22 cellular contexts compared by ENCODE assay signal in the genomic region with DNA sequence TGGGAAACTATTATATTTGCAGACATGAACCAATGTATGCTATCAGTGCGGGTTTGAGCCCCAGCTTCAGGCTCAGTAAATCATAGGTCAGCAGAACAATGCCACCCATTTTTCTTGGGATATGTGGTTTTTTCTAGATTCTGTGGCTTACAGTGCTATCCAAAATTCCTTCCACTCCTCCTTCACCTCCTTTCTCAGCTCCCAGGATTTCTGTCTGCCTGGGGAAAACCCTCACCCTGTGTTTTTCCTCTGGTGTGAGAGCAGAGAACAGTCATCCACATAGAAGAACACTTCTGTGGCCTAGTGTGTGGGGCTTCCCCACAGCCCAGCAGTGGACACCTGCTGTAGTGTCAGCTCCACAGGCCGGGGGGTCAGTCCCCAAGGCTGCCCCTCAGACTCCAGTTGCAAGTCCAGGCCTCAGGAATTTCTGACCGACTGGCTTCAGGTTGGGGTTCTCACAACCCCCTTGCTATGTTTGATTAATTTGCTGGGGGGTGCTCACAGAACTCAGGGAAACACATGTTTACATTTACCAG.
DNase-seq lines count a peak whose midpoint lies in the region; ATAC-seq, FAIRE-seq and TF ChIP-seq lines count a peak whose summit lies in the region.
"Had no signal": no experiment of that assay in that cellular context is flagged by ENCODE, and none has a peak within 500 bp of the region (broad histone marks: within the 10 kb centered on the region; RNA-seq: fewer than 3 reads in every experiment).

No MANE protein-coding gene starts in this region.

- SMC1A ChIA-PET in GM12878 (lab: Charles Lee; ENCODE audit: uncharacterized antibody, unreplicated experiment), result no interaction called here

- H3K36me3 ChIP-seq in GM12878 (ENCODE audit: control insufficient read depth in 2 of 2, insufficient read depth in 2 of 2, low read length in 1 of 2) (no peaks in the 10 kb centered on the region), neural progenitor cell (no peaks in the 10 kb centered on the region)
- H3K36me3 ChIP-seq: heart right ventricle, suprapubic skin, vagina had no signal

- H3K4me2 ChIP-seq in GM12878 (ENCODE audit: control insufficient read depth, insufficient read depth), result peak overlapping the region; percentile 65; the same call in 1 of the 2 replicates
- H3K4me2 ChIP-seq in neural progenitor cell, result no peak overlapping the region

- H2AFZ ChIP-seq in GM12878 (ENCODE audit: control insufficient read depth, low read depth, low read length) (no peak overlapping the region), neural progenitor cell (replicated peaks) (no peak overlapping the region)

- TF ChIP-seq POLR2A in GM12878 (IDR thresholded peaks at IDR 0.05; ENCODE audit: low read depth, low read length), result no peak

- peaks cover 0 to 9% of the 10 kb centered on the region in 2 donors for H3K9me3 Mint-ChIP-seq in activated naive CD4-positive, alpha-beta T cell treated with anti-CD3 and anti-CD28 coated beads, Interleukin-2, amount 50 U/mL, for 72 hours
- no peaks in the 10 kb centered on the region for H3K9me3 Mint-ChIP-seq in stimulated activated naive B cell treated with anti-CD40 and anti-IgM and Interleukin-4, amounts not matched to agents 10 μg/mL and 1 μg/mL and 100 μg/mL, for 72 hours
- H3K9me3 Mint-ChIP-seq in neural progenitor cell, result peaks cover 9% of the 10 kb centered on the region
- H3K9me3 Mint-ChIP-seq: T-helper 2 cell treated with Interferon-gamma antibody and Interleukin-4, amounts not matched to agents 5 μg/mL and 100 μg/mL, for 36 hours had no signal

- CTCF ChIA-PET in GM12878 (lab: Yijun Ruan, JAX), result no interaction called here

- H3K27ac ChIP-seq in GM12878 (ENCODE audit: control insufficient read depth, insufficient read depth), result no peak overlapping the region
- no peak overlapping the region for H3K27ac ChIP-seq in neural progenitor cell
- H3K27ac ChIP-seq: suprapubic skin, vagina had no signal

- peaks cover 15% of the 10 kb centered on the region for H3K4me1 ChIP-seq in GM12878 (ENCODE audit: control insufficient read depth, insufficient read depth, low read length)
- H3K4me1 ChIP-seq in neural progenitor cell, result peaks cover 7% of the 10 kb centered on the region

- POLR2A ChIA-PET in GM12878 (lab: Charles Lee), result no interaction called here

- H3K36me3 Mint-ChIP-seq in activated naive CD4-positive, alpha-beta T cell treated with anti-CD3 and anti-CD28 coated beads, Interleukin-2, amount 50 U/mL, for 72 hours, result peaks cover 9 to 25% of the 10 kb centered on the region in 2 donors
- peaks cover 0 to 2% of the 10 kb centered on the region in 2 donors for H3K36me3 Mint-ChIP-seq in stimulated activated naive B cell treated with anti-CD40 and anti-IgM and Interleukin-4, amounts not matched to agents 10 μg/mL and 1 μg/mL and 100 μg/mL, for 72 hours
- peaks cover 4% of the 10 kb centered on the region for H3K36me3 Mint-ChIP-seq in neural progenitor cell

- peaks cover 28 to 42% of the 10 kb centered on the region in 2 donors for H3K4me1 Mint-ChIP-seq in stimulated activated naive B cell treated with anti-CD40 and anti-IgM and Interleukin-4, amounts not matched to agents 10 μg/mL and 1 μg/mL and 100 μg/mL, for 72 hours
- H3K4me1 Mint-ChIP-seq in neural progenitor cell, result peaks cover 33% of the 10 kb centered on the region

- H3F3A ChIP-seq in neural progenitor cell (ENCODE audit: low read depth), result no peaks in the 10 kb centered on the region

- TF ChIP-seq RAD21 in GM12878 (IDR thresholded peaks at IDR 0.05; ENCODE audit: insufficient read depth, low read depth, low read length), result no peak

- peak in 1 of 2 donors; percentile 56 for ATAC-seq in activated naive CD4-positive, alpha-beta T cell treated with anti-CD3 and anti-CD28 coated beads, Interleukin-2, amount 50 U/mL, for 72 hours
- peak; percentile 53 for ATAC-seq in HG03095 (IDR thresholded peaks at IDR 0.05; ENCODE audit: unreplicated experiment)
- ATAC-seq in GM12878, result no peak
- ATAC-seq in stimulated activated naive B cell treated with anti-CD40 and anti-IgM and Interleukin-4, amounts not matched to agents 10 μg/mL and 1 μg/mL and 100 μg/mL, for 72 hours (replicated peaks), result peak; percentile 53 to 60

- H3K27me3 Mint-ChIP-seq in stimulated activated naive B cell treated with anti-CD40 and anti-IgM and Interleukin-4, amounts not matched to agents 10 μg/mL and 1 μg/mL and 100 μg/mL, for 72 hours, result peaks cover 23 to 29% of the 10 kb centered on the region in 2 donors
- H3K27me3 Mint-ChIP-seq in neural progenitor cell (ENCODE audit: insufficient read depth, low read depth), result peaks cover 10% of the 10 kb centered on the region

- H3K9me3 ChIP-seq in GM12878 (replicated peaks; ENCODE audit: control insufficient read depth, insufficient read depth, low read length), result peaks cover 3% of the 10 kb centered on the region; the same call in 2 of the 3 replicates
- no peaks in the 10 kb centered on the region for H3K9me3 ChIP-seq in neural progenitor cell (ENCODE audit: low read depth)
- H3K9me3 ChIP-seq: suprapubic skin, vagina had no signal

- no peak for TF ChIP-seq EP300 in GM12878 (IDR thresholded peaks at IDR 0.05; ENCODE audit: borderline replicate concordance in 1 of 2, control insufficient read depth in 1 of 2, low read depth in 2 of 2, low read length in 2 of 2)

- H3K9ac ChIP-seq in GM12878 (ENCODE audit: control insufficient read depth, insufficient read depth, low read length) (no peak overlapping the region), neural progenitor cell (no peak overlapping the region)

- no peaks in the 10 kb centered on the region for H3K79me2 ChIP-seq in GM12878 (ENCODE audit: control insufficient read depth, insufficient read depth, low read length)
- no peaks in the 10 kb centered on the region for H3K79me2 ChIP-seq in neural progenitor cell (ENCODE audit: low read depth)

- H3K27ac Mint-ChIP-seq in activated naive CD4-positive, alpha-beta T cell treated with anti-CD3 and anti-CD28 coated beads, Interleukin-2, amount 50 U/mL, for 72 hours, result peak overlapping the region; percentile 75 to 94
- peak overlapping the region; percentile 66 for H3K27ac Mint-ChIP-seq in stimulated activated naive B cell treated with anti-CD40 and anti-IgM and Interleukin-4, amounts not matched to agents 10 μg/mL and 1 μg/mL and 100 μg/mL, for 72 hours
- no peak overlapping the region for H3K27ac Mint-ChIP-seq in neural progenitor cell

- TF ChIP-seq CTCF in GM12878 (IDR thresholded peaks at IDR 0.05 in 2 of 3, conservative IDR thresholded peaks at IDR 0.05 in 1 of 3; ENCODE audit: control insufficient read depth in 2 of 3, extremely low read depth in 1 of 3, insufficient read depth in 1 of 3, low read depth in 3 of 3, low read length in 3 of 3), result no peak
- TF ChIP-seq CTCF in neural progenitor cell (IDR thresholded peaks at IDR 0.05), result no peak

- no peak overlapping the region for H3K4me3 ChIP-seq in GM12878
- H3K4me3 ChIP-seq in neural progenitor cell, result no peak overlapping the region
- H3K4me3 ChIP-seq: heart right ventricle, suprapubic skin, vagina had no signal

- H4K20me1 ChIP-seq in GM12878 (ENCODE audit: control insufficient read depth, insufficient read depth), result no peaks in the 10 kb centered on the region
- no peaks in the 10 kb centered on the region for H4K20me1 ChIP-seq in neural progenitor cell (ENCODE audit: low read depth)

- H3K27me3 ChIP-seq in GM12878 (replicated peaks in 1 of 2; ENCODE audit: control insufficient read depth in 2 of 2, insufficient read depth in 2 of 2, low read length in 1 of 2), result no peaks in the 10 kb centered on the region; a peak in 2 of 4 replicates
- peaks cover 29% of the 10 kb centered on the region for H3K27me3 ChIP-seq in neural progenitor cell
- H3K27me3 ChIP-seq: heart right ventricle, suprapubic skin, vagina had no signal

- H3K4me3 Mint-ChIP-seq in stimulated activated naive B cell treated with anti-CD40 and anti-IgM and Interleukin-4, amounts not matched to agents 10 μg/mL and 1 μg/mL and 100 μg/mL, for 72 hours, result no peak overlapping the region
- H3K4me3 Mint-ChIP-seq in neural progenitor cell, result no peak overlapping the region

- RAD21 ChIA-PET in GM12878 (lab: Charles Lee; ENCODE audit: unreplicated experiment), result no interaction called here

- intact Hi-C loops in GM12878 (cut with micrococcal nuclease; ENCODE audit: unreplicated experiment), result no loop called here

- FAIRE-seq in GM12878 (lab: Jason Lieb, UNC), result no peak
- FAIRE-seq: GM12892, H54 had no signal

- in situ Hi-C loops in GM12878 (cut with MboI), result no loop called here

- no TSS peak for BruUV-seq in GM12878 (replicated peaks; lab: Mats Ljungman, UMichigan)

- 37% methylated on average over 3 of the region's 3 CpGs for WGBS in GM12878 (ENCODE audit: insufficient coverage, insufficient replicate concordance, low lambda C conversion rate, missing lambda C conversion rate)

- DNase-seq in activated naive CD4-positive, alpha-beta T cell treated with anti-CD3 and anti-CD28 coated beads, Interleukin-2, amount 50 U/mL, for 72 hours (ENCODE audit: low spot score in 2 of 2), result no peak
- no peak for DNase-seq in activated naive CD4-positive, alpha-beta T cell treated with anti-CD3 and anti-CD28 coated beads, Interleukin-2, amount 50 U/mL, for 16 hours
- DNase-seq in GM12878 (ENCODE audit: low read depth, low spot score) (no peak), neural progenitor cell (ENCODE audit: low spot score) (no peak), H4 (ENCODE audit: low spot score) (no peak), nucleus accumbens (lab: John Stamatoyannopoulos, UW) (no peak)
- no peak for DNase-seq in stimulated activated naive B cell treated with anti-CD40 and anti-IgM and Interleukin-4, amounts not matched to agents 10 μg/mL and 1 μg/mL and 100 μg/mL, for 72 hours
- DNase-seq: ACHN; activated CD4-positive, alpha-beta T cell treated with anti-CD3 and anti-CD28 coated beads for 48 hours; activated gamma-delta T cell treated with Interleukin-2 at 50 U/mL for 16 hours; heart right ventricle; mesendoderm; NCI-H1048; NCI-H1930; NCI-H345; NCI-H748 treated with DMSO at 0.1 percent for 48 hours had no signal

TF ChIP-seq in GM12878, 131 proteins besides CTCF, POLR2A, EP300 and RAD21 (continues in another document):
- TF ChIP-seq RUNX3 (IDR thresholded peaks at IDR 0.05; ENCODE audit: low read length) (peak; percentile 15; the same call in 1 of the 2 replicates), NR2C1 (IDR thresholded peaks at IDR 0.05) (no peak), TCF12 (IDR thresholded peaks at IDR 0.05; ENCODE audit: low read depth, low read length) (0 out of 2 replicates have a peak, but pooled peaks have one; percentile 46)
